Comparison of ENCODE assay signal across 11 cellular contexts in the genomic region with DNA sequence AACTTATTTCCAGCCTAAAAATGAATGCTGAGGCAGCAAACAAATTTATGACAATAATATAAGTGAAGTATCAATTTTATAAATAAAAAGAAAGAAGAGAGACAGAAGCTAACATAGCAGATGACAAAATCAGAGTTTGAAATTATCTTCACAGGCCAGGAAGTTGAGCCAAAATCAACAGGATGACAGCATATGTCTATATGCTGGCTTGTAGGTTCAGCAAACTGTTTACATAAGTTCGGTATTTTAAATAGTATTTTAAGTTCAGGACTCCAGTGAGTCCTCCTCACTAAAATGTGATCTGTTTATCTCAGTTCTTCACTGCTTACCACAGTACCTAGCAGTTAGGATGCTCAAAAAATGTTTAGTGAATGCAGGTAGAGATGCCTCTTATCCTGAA.
DNase-seq lines count a peak whose midpoint lies in the region; ATAC-seq, FAIRE-seq and TF ChIP-seq lines count a peak whose summit lies in the region.
"Had no signal": no experiment of that assay in that cellular context is flagged by ENCODE, and none has a peak within 500 bp of the region (broad histone marks: within the 10 kb centered on the region; RNA-seq: fewer than 3 reads in every experiment).

No MANE protein-coding gene starts in this region.

- DNase-seq in H54 (ENCODE audit: insufficient read length, low spot score) (no peak), LNCaP clone FGC (ENCODE audit: low read depth) (peak; percentile 23), astrocyte of the spinal cord (ENCODE audit: low read depth, low spot score) (peak; percentile 18), nephron progenitor cell (no peak), T-cell (no peak)
- DNase-seq: BE2C; CD4-positive, alpha-beta memory T cell had no signal

- no peak for TF ChIP-seq POLR2A in H54 (IDR thresholded peaks at IDR 0.05; ENCODE audit: low read depth, low read length)

- peak; percentile 80 for FAIRE-seq in H54 (lab: Jason Lieb, UNC)
- FAIRE-seq: A549 had no signal

- H3K27ac Mint-ChIP-seq in nephron progenitor cell (peak overlapping the region; percentile 64), T-cell (no peak overlapping the region)
- H3K27ac Mint-ChIP-seq: CD4-positive, alpha-beta memory T cell had no signal

- H3K27me3 Mint-ChIP-seq in nephron progenitor cell (ENCODE audit: low read depth, poor library complexity): no peaks in the 10 kb centered on the region
- H3K27me3 Mint-ChIP-seq in T-cell: no peaks in the 10 kb centered on the region
- H3K27me3 Mint-ChIP-seq: CD4-positive, alpha-beta memory T cell had no signal

- no peaks in the 10 kb centered on the region for H3K9me3 Mint-ChIP-seq in nephron progenitor cell
- no peaks in the 10 kb centered on the region for H3K9me3 Mint-ChIP-seq in T-cell

- POLR2A ChIA-PET in T-cell (lab: Charles Lee): no interaction called here

- H3K36me3 Mint-ChIP-seq in nephron progenitor cell (ENCODE audit: low read depth): no peaks in the 10 kb centered on the region
- H3K36me3 Mint-ChIP-seq in T-cell: no peaks in the 10 kb centered on the region
- H3K36me3 Mint-ChIP-seq: CD4-positive, alpha-beta memory T cell had no signal

- TF ChIP-seq CTCF in LNCaP clone FGC (IDR thresholded peaks at IDR 0.05; ENCODE audit: control insufficient read depth, extremely low read depth, insufficient read depth): no peak
- no peak for TF ChIP-seq CTCF in astrocyte of the spinal cord (IDR thresholded peaks at IDR 0.05; ENCODE audit: low read depth, low read length)
- no peak for TF ChIP-seq CTCF in nephron progenitor cell (IDR thresholded peaks at IDR 0.05)

- no peak for ATAC-seq in HG02885 (IDR thresholded peaks at IDR 0.05; ENCODE audit: poor library complexity, unreplicated experiment)
- ATAC-seq in GM21786 (IDR thresholded peaks at IDR 0.05; ENCODE audit: unreplicated experiment): no peak
- ATAC-seq in T-cell (replicated peaks in 1 of 4): no peak
- ATAC-seq: A549, HCT116 had no signal

- H3K4me3 ChIP-seq in LNCaP clone FGC (ENCODE audit: low read depth, low read length): no peak overlapping the region
- H3K4me3 ChIP-seq in astrocyte of the spinal cord (ENCODE audit: low read depth, low read length): no peak overlapping the region
- H3K4me3 ChIP-seq: A549 had no signal

- H3K4me3 Mint-ChIP-seq in nephron progenitor cell (no peak overlapping the region), T-cell (no peak overlapping the region)
- H3K4me3 Mint-ChIP-seq: CD4-positive, alpha-beta memory T cell had no signal

- CTCF ChIA-PET in T-cell (lab: Charles Lee): no interaction called here

- H3K4me1 Mint-ChIP-seq in nephron progenitor cell: peaks cover 8% of the 10 kb centered on the region
- no peaks in the 10 kb centered on the region for H3K4me1 Mint-ChIP-seq in T-cell
- H3K4me1 Mint-ChIP-seq: CD4-positive, alpha-beta memory T cell had no signal

- in situ Hi-C loops in astrocyte of the spinal cord (cut with HindIII; ENCODE audit: low sequenced_read_pairs): no loop called here

Comparison
In these comparisons a context has a peak if more than half of its experiments do, and no peak if none do; other contexts are left out.
1. DNase-seq: peak in LNCaP clone FGC (single experiment) and astrocyte of the spinal cord (single experiment); none in H54 (single experiment), nephron progenitor cell (single experiment) and T-cell (0 of 34).